In the genomic region with DNA sequence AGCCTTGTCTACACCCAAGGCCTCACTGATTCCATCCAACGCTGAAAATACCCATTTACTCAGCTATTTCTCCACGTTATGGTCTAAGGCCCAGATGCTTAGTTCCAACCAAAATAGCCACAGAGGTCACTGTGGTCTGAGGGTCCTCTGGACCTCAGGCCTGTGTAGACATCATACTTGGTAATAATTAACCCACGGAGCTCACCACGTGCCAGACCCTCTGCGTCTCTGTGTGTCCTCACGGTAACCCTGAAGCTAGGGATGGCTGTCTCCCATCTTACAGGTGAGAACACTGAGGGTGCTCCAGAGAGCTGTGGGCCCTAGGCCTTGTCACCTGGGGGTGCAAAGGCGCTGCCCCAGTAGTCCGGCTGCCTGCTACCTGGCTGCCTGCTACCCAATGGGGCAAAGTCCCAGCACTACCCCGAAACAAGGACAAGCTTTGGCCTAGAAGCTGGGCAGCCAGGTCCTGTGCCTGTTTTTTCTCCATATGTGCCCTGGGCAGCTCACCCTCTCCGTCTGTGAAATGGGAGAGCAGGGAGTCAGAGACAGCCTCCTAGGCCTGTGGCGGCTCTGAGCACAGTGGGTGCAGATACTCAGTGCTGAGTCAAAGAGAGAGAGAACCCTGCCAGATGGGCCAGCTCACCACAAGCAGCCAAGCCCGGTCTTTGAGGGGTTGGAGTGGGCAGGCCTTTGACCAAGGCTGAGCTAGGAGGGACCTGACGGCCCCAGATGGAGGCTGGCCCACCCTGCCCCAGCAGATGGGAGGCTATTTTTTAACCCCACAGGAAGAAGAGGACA, we compare ENCODE assay signal across 10 cellular contexts. TPM values are rescaled to one million over a fixed set of nuclear protein-coding genes. Genes with fewer than 3 reads are reported as not detected.
DNase-seq lines count a peak whose midpoint lies in the region; ATAC-seq and TF ChIP-seq lines count a peak whose summit lies in the region.
"Had no signal": no experiment of that assay in that cellular context is flagged by ENCODE, and none has a peak within 500 bp of the region (broad histone marks: within the 10 kb centered on the region; RNA-seq: fewer than 3 reads in every experiment).

No MANE protein-coding gene starts in this region.

- no peaks in the 10 kb centered on the region for H3K79me1 ChIP-seq in trophoblast cell (ENCODE audit: low read length)

- H2AK5ac ChIP-seq in trophoblast cell (ENCODE audit: low read length) = no peak overlapping the region

- peak; percentile 91 for DNase-seq in GM12865 (ENCODE audit: low read depth)
- DNase-seq in effector memory CD8-positive, alpha-beta T cell = no peak
- no peak for DNase-seq in NCI-H2107 (lab: John Stamatoyannopoulos, UW)
- DNase-seq in sciatic nerve (ENCODE audit: low spot score) = no peak
- no peak for DNase-seq in trophoblast cell
- no peak for DNase-seq in stimulated activated CD4-positive, alpha-beta T cell treated with anti-CD3 and anti-CD28 coated beads, Interleukin-2, amount 100 ng/mL, for 48 hours

- H3K27ac Mint-ChIP-seq in effector memory CD8-positive, alpha-beta T cell = peak overlapping the region; percentile 56 to 65
- H3K27ac Mint-ChIP-seq: neural progenitor cell had no signal

- no CpG with 5 or more reads among the region's 13 CpGs for WGBS in trophoblast cell (ENCODE audit: extremely low coverage, insufficient coverage, insufficient read length)

- no peak overlapping the region for H4K8ac ChIP-seq in trophoblast cell (ENCODE audit: low read depth, low read length)

- H3K4me3 ChIP-seq in GM12865 (ENCODE audit: low read depth, low read length) (no peak overlapping the region), trophoblast cell (ENCODE audit: low read depth, low read length) (no peak overlapping the region)
- H3K4me3 ChIP-seq: neural progenitor cell, suprapubic skin had no signal

- H3K4me3 Mint-ChIP-seq in effector memory CD8-positive, alpha-beta T cell = peak overlapping the region in 1 of 2 donors; percentile 41
- H3K4me3 Mint-ChIP-seq: neural progenitor cell had no signal

- no peaks in the 10 kb centered on the region for H3K27me3 Mint-ChIP-seq in effector memory CD8-positive, alpha-beta T cell

- H2AFZ ChIP-seq in trophoblast cell (ENCODE audit: insufficient read depth, low read length, poor library complexity) = no peak overlapping the region
- H2AFZ ChIP-seq: neural progenitor cell had no signal

- no peaks in the 10 kb centered on the region for H3K79me2 ChIP-seq in trophoblast cell (ENCODE audit: control insufficient read depth, insufficient read depth, low read length, poor library complexity)

- no peaks in the 10 kb centered on the region for H3K36me3 ChIP-seq in trophoblast cell (ENCODE audit: control insufficient read depth in 1 of 2, insufficient read depth in 2 of 2, low read length in 2 of 2)
- H3K36me3 ChIP-seq: neural progenitor cell, suprapubic skin had no signal

- H3K4ac ChIP-seq in trophoblast cell (ENCODE audit: low read depth, low read length) = no peak overlapping the region

- no peak for TF ChIP-seq CTCF in GM12865 (IDR thresholded peaks at IDR 0.05; ENCODE audit: insufficient read depth, low read depth, low read length, missing control alignments)

- intact Hi-C loops in sciatic nerve (cut with DNase I) = no loop called here

- H3K36me3 Mint-ChIP-seq in effector memory CD8-positive, alpha-beta T cell (ENCODE audit: insufficient read depth) = peaks cover 9% of the 10 kb centered on the region
- H3K36me3 Mint-ChIP-seq: neural progenitor cell had no signal

- no peak overlapping the region for H3K18ac ChIP-seq in trophoblast cell (ENCODE audit: low read length)

- H2BK120ac ChIP-seq in trophoblast cell (ENCODE audit: insufficient read depth, low read length, poor library complexity) = no peak overlapping the region

- H3K4me1 ChIP-seq in trophoblast cell (ENCODE audit: control insufficient read depth in 1 of 2, insufficient read depth in 2 of 2, low read length in 2 of 2) = peaks cover 0 to 3% of the 10 kb centered on the region in 2 experiments
- H3K4me1 ChIP-seq: neural progenitor cell, suprapubic skin had no signal

- H3K9ac ChIP-seq in trophoblast cell (ENCODE audit: low read length) = no peak overlapping the region
- H3K9ac ChIP-seq: neural progenitor cell had no signal

- no peak overlapping the region for H3K4me2 ChIP-seq in trophoblast cell (ENCODE audit: low read length)
- H3K4me2 ChIP-seq: neural progenitor cell had no signal

- H3K14ac ChIP-seq in trophoblast cell (ENCODE audit: low read length) = no peak overlapping the region

- no peak overlapping the region for H2BK12ac ChIP-seq in trophoblast cell (ENCODE audit: low read length)

- no peak overlapping the region for H3K23ac ChIP-seq in trophoblast cell (ENCODE audit: low read length)

- ATAC-seq in GM19452 (IDR thresholded peaks at IDR 0.05; ENCODE audit: unreplicated experiment) (peak; percentile 82), HG03159 (IDR thresholded peaks at IDR 0.05; ENCODE audit: unreplicated experiment) (peak; percentile 79), sciatic nerve (no peak)
- ATAC-seq in effector memory CD8-positive, alpha-beta T cell (replicated peaks) = peak; percentile 24

- H3K9me3 ChIP-seq in trophoblast cell (ENCODE audit: insufficient read depth, low read depth, low read length) = no peaks in the 10 kb centered on the region
- H3K9me3 ChIP-seq: suprapubic skin had no signal

- H4K91ac ChIP-seq in trophoblast cell (ENCODE audit: low read depth, low read length) = no peak overlapping the region

- no peaks in the 10 kb centered on the region for H3K9me3 Mint-ChIP-seq in effector memory CD8-positive, alpha-beta T cell
- H3K9me3 Mint-ChIP-seq: neural progenitor cell had no signal

- H3K4me1 Mint-ChIP-seq in effector memory CD8-positive, alpha-beta T cell (ENCODE audit: low read depth in 2 of 2) = peaks cover 36 to 37% of the 10 kb centered on the region in 2 donors

- no peaks in the 10 kb centered on the region for H3K27me3 ChIP-seq in trophoblast cell (ENCODE audit: insufficient read depth, low read length)
- H3K27me3 ChIP-seq: neural progenitor cell had no signal

- H4K12ac ChIP-seq in trophoblast cell (ENCODE audit: low read depth, low read length) = no peak overlapping the region

- no peak overlapping the region for H3K27ac ChIP-seq in trophoblast cell (ENCODE audit: low read depth, low read length)
- H3K27ac ChIP-seq: neural progenitor cell, suprapubic skin had no signal

- no peak overlapping the region for H2BK5ac ChIP-seq in trophoblast cell (ENCODE audit: low read depth, low read length, poor library complexity)

RNA-seq across cellular contexts. Expression of gene RUNX3, which starts 17.0 kb away (rescaled TPM):
- 2.0 TPM for total RNA-seq in sciatic nerve
- 0.03 and 0.11 TPM in 2 replicates for polyA plus RNA-seq in trophoblast cell (2013)
